Comparison of ENCODE assay signal across 15 cellular contexts in genomic region chr5:38673671-38674071, GRCh38.
DNase-seq lines count a peak whose midpoint lies in the region; ATAC-seq, FAIRE-seq and TF ChIP-seq lines count a peak whose summit lies in the region.
"Had no signal": no experiment of that assay in that cellular context is flagged by ENCODE, and none has a peak within 500 bp of the region (broad histone marks: within the 10 kb centered on the region; RNA-seq: fewer than 3 reads in every experiment).

No MANE protein-coding gene starts in this region.

- H3K4me3 ChIP-seq in BJ (ENCODE audit: low read depth, low read length) (no peak overlapping the region), upper lobe of left lung (no peak overlapping the region)
- H3K4me3 ChIP-seq: lower lobe of right lung, testis had no signal

- CTCF ChIA-PET in BJ (lab: Yijun Ruan, JAX): interaction anchor here (1.2 to 2.6 kb wide), 2 partner anchors 20 to 232 kb away, joined by 3 to 7 read pairs; no protein-coding TSS in a partner anchor

- POLR2A ChIA-PET in BJ (lab: Charles Lee): no interaction called here

- no peaks in the 10 kb centered on the region for H3K36me3 ChIP-seq in BJ (ENCODE audit: control insufficient read depth, insufficient read depth, low read length)
- no peaks in the 10 kb centered on the region for H3K36me3 ChIP-seq in upper lobe of left lung
- H3K36me3 ChIP-seq: lower lobe of right lung, neutrophil had no signal

- TF ChIP-seq CTCF in BJ (IDR thresholded peaks at IDR 0.05; ENCODE audit: insufficient read depth, low read depth, low read length) (peak; percentile 16; the same call in 1 of the 2 replicates), foreskin keratinocyte (conservative IDR thresholded peaks at IDR 0.05) (peak; percentile 13), upper lobe of left lung (IDR thresholded peaks at IDR 0.05) (peak in 1 of 6 experiments; percentile 12)

- H3K27ac ChIP-seq in foreskin keratinocyte (no peak overlapping the region), upper lobe of left lung (no peak overlapping the region)
- H3K27ac ChIP-seq: lower lobe of right lung, neutrophil, testis had no signal

- FAIRE-seq in GM12891 (lab: Jason Lieb, UNC): no peak

- no peaks in the 10 kb centered on the region for H3K4me1 ChIP-seq in foreskin keratinocyte
- H3K4me1 ChIP-seq in upper lobe of left lung: peaks cover 0 to 3% (median 0%) of the 10 kb centered on the region in 4 donors
- H3K4me1 ChIP-seq: lower lobe of right lung, testis had no signal

- no peak for TF ChIP-seq EP300 in upper lobe of left lung (IDR thresholded peaks at IDR 0.05)

- no peaks in the 10 kb centered on the region for H3K9me3 ChIP-seq in upper lobe of left lung
- H3K9me3 ChIP-seq: lower lobe of right lung, neutrophil, testis had no signal

- DNase-seq in BJ (ENCODE audit: low read depth): no peak
- no peak for DNase-seq in GM12891 (ENCODE audit: insufficient read length, low spot score)
- DNase-seq in RPMI7951 (ENCODE audit: low read depth): peak; percentile 49
- DNase-seq in foreskin keratinocyte: peak in 1 of 2 donors; percentile 30
- no peak for DNase-seq in upper lobe of left lung
- no peak for DNase-seq in activated T-cell treated with anti-CD3 and anti-CD28 coated beads, Interleukin-2, amount 50 U/mL, for 1 hour
- no peak for DNase-seq in H4 (ENCODE audit: low spot score)
- DNase-seq in activated CD4-positive, CD25-positive, alpha-beta regulatory T cell (lab: John Stamatoyannopoulos, UW): no peak
- DNase-seq: activated CD4-positive, alpha-beta T cell treated with anti-CD3 and anti-CD28 coated beads for 36 hours; anterior cingulate cortex; lower lobe of right lung; NCI-H1436; NCI-H526; testis had no signal

- TF ChIP-seq POLR2A in GM12891 (IDR thresholded peaks at IDR 0.05; ENCODE audit: low read depth, low read length) (no peak), upper lobe of left lung (IDR thresholded peaks at IDR 0.05) (no peak)

- WGBS in upper lobe of left lung, 2 donors: 92 to 96% methylated on average over 6 of the region's 6 CpGs

- peak; percentile 20 for ATAC-seq in foreskin keratinocyte
- ATAC-seq in upper lobe of left lung (ENCODE audit: low FRiP score in 2 of 2): no peak
- ATAC-seq: activated CD4-positive, alpha-beta T cell treated with anti-CD3 and anti-CD28 coated beads for 36 hours; lower lobe of right lung had no signal

- H3K27me3 ChIP-seq in BJ (ENCODE audit: control insufficient read depth, insufficient read depth, low read length): peaks cover 2% of the 10 kb centered on the region; the same call in 1 of the 2 replicates
- peaks cover 5% of the 10 kb centered on the region for H3K27me3 ChIP-seq in foreskin keratinocyte
- no peaks in the 10 kb centered on the region for H3K27me3 ChIP-seq in upper lobe of left lung
- H3K27me3 ChIP-seq: neutrophil, testis had no signal

TF ChIP-seq in GM12891, 5 proteins besides CTCF, POLR2A, EP300 and RAD21:
- TF ChIP-seq SPI1 (IDR thresholded peaks at IDR 0.05; ENCODE audit: low read depth, low read length) (peak; percentile 61; the same call in 1 of the 2 replicates), POU2F2 (IDR thresholded peaks at IDR 0.05; ENCODE audit: low read depth, low read length) (no peak)
TF ChIP-seq in GM12891: peak in this region for 1.
